In the genomic region with DNA sequence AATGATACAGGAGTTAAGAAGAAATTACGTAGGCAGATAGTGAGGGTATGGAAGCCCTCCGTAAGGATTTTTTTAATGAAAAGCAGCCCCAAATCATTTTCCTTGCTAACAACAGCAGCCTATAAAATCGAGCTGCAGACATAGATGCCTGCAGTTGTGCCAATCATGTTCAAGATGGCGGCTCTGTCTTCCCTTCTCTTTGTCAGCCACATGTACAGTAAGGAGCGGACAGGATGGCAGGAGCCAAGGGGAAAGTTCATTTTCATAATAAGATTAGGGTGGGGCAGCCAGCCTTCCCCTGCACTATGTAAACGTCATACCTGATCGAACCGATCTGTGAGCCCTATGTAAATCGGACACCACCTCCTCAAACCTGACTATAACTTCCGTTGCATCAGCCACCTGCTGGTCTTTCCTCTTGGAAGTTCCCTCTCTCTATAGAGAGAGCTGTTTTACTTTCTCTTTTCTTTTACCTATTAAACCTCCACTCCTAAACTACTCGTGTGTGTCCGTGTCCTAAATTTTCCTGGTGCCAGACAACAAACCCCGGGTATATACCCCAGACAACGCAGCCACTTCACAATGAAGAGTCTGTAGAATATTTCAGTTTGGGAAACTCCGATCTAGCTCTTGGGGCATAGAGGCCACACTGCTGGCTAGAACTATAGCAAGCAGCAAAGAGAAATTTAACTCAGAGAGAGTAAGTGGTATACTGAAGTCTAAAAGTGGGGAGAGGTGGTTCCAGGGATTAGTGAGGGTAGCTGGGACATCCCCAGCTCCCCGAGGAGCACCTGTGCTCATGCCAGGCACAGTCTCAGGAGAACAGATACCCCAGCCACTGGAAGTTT, we compare ENCODE assay signal across 21 cellular contexts. TPM values are rescaled to one million over a fixed set of nuclear protein-coding genes. Genes with fewer than 3 reads are reported as not detected.
"Had no signal": no experiment of that assay in that cellular context is flagged by ENCODE, and none has a peak within 500 bp of the region (broad histone marks: within the 10 kb centered on the region; RNA-seq: fewer than 3 reads in every experiment).

No MANE protein-coding gene starts in this region.

- H3K36me3 ChIP-seq: heart right ventricle, spleen, thoracic aorta, upper lobe of left lung had no signal

- H3K27ac Mint-ChIP-seq: activated naive CD4-positive, alpha-beta T cell treated with anti-CD3 and anti-CD28 coated beads, Interleukin-2, amount 50 U/mL, for 72 hours; activated T-helper 1 cell treated with anti-CD3 and anti-CD28 coated beads, Interleukin-12 subunit alpha, Interleukin-12 subunit beta, Interleukin-2, Interleukin-4 antibody, amounts not matched to agents 30 ng/mL and 10 ng/mL and 1 ng/mL, durations not matched to agents 14 hours and 24 hours and 36 hours; immature natural killer cell; nephron progenitor cell; stimulated activated memory B cell treated with anti-CD40 and anti-IgM and Interleukin-4, amounts not matched to agents 10 μg/mL and 1 μg/mL and 100 μg/mL, for 72 hours had no signal

- H3K4me1 ChIP-seq: heart right ventricle, spleen, upper lobe of left lung had no signal

- ATAC-seq: activated naive CD4-positive, alpha-beta T cell treated with anti-CD3 and anti-CD28 coated beads, Interleukin-2, amount 50 U/mL, for 72 hours; esophagus mucosa; heart right ventricle; left ventricle myocardium superior; stimulated activated memory B cell treated with anti-CD40 and anti-IgM and Interleukin-4, amounts not matched to agents 10 μg/mL and 1 μg/mL and 100 μg/mL, for 72 hours had no signal

- H3K4me1 Mint-ChIP-seq: immature natural killer cell; stimulated activated memory B cell treated with anti-CD40 and anti-IgM and Interleukin-4, amounts not matched to agents 10 μg/mL and 1 μg/mL and 100 μg/mL, for 72 hours had no signal

- H3K27me3 Mint-ChIP-seq: stimulated activated memory B cell treated with anti-CD40 and anti-IgM and Interleukin-4, amounts not matched to agents 10 μg/mL and 1 μg/mL and 100 μg/mL, for 72 hours had no signal

- DNase-seq: activated CD4-positive, alpha-beta T cell treated with anti-CD3 and anti-CD28 coated beads for 1 hour; activated gamma-delta T cell treated with Interleukin-2 at 50 U/mL for 16 hours; activated T-cell treated with anti-CD3 and anti-CD28 coated beads for 4 hours; cerebellar nuclear complex; effector CD8-positive, alpha-beta T cell; heart right ventricle; immature natural killer cell; left ventricle myocardium superior; nephron progenitor cell; nucleus accumbens; posterior cingulate gyrus; spleen; stimulated activated CD4-positive, alpha-beta T cell treated with anti-CD3 and anti-CD28 coated beads, Interleukin-4, amount 100 ng/mL, for 4 hours; upper lobe of left lung had no signal

- H3K9me3 ChIP-seq: thoracic aorta had no signal

- FAIRE-seq: bronchial epithelial cell had no signal

- H3K4me3 Mint-ChIP-seq: activated T-helper 1 cell treated with anti-CD3 and anti-CD28 coated beads, Interleukin-12 subunit alpha, Interleukin-12 subunit beta, Interleukin-2, Interleukin-4 antibody, amounts not matched to agents 30 ng/mL and 10 ng/mL and 1 ng/mL, durations not matched to agents 14 hours and 24 hours and 36 hours; immature natural killer cell; nephron progenitor cell; stimulated activated memory B cell treated with anti-CD40 and anti-IgM and Interleukin-4, amounts not matched to agents 10 μg/mL and 1 μg/mL and 100 μg/mL, for 72 hours had no signal

- H3K36me3 Mint-ChIP-seq: immature natural killer cell; stimulated activated memory B cell treated with anti-CD40 and anti-IgM and Interleukin-4, amounts not matched to agents 10 μg/mL and 1 μg/mL and 100 μg/mL, for 72 hours had no signal

- H3K4me3 ChIP-seq: heart right ventricle, spleen, thoracic aorta, upper lobe of left lung had no signal

- H3K27me3 ChIP-seq: spleen, upper lobe of left lung had no signal

- H3K27ac ChIP-seq: heart right ventricle, spleen, thoracic aorta, upper lobe of left lung had no signal

RNA-seq across cellular contexts. Expression of a gene that starts 20.8 kb away (rescaled TPM):
- total RNA-seq: activated T-helper 1 cell treated with anti-CD3 and anti-CD28 coated beads, Interleukin-12 subunit alpha, Interleukin-12 subunit beta, Interleukin-2, Interleukin-4 antibody, amounts not matched to agents 30 ng/mL and 10 ng/mL and 1 ng/mL, durations not matched to agents 14 hours and 24 hours and 36 hours; bronchial epithelial cell; left ventricle myocardium superior; renal cortical epithelial cell; spleen; thoracic aorta had no signal
- polyA plus RNA-seq: immature natural killer cell had no signal
